In genomic region chr18:61173579-61173978, GRCh38 we compare ENCODE assay signal across 21 cellular contexts.
"Had no signal": no experiment of that assay in that cellular context is flagged by ENCODE, and none has a peak within 500 bp of the region (broad histone marks: within the 10 kb centered on the region; RNA-seq: fewer than 3 reads in every experiment).

No MANE protein-coding gene starts in this region.

- H3K27me3 ChIP-seq: hepatocyte, neutrophil, spleen, testis, tibial nerve, upper lobe of right lung, vagina had no signal

- DNase-seq: effector memory CD4-positive, alpha-beta T cell; foreskin melanocyte; head of caudate nucleus; kidney; left cardiac atrium; mucosa of descending colon; naive thymus-derived CD8-positive, alpha-beta T cell; psoas muscle; retina; spleen; stimulated activated CD4-positive, alpha-beta T cell treated with anti-CD3 and anti-CD28 coated beads, Interleukin-15, amount 100 ng/mL, for 24 hours; stimulated activated CD4-positive, alpha-beta T cell treated with anti-CD3 and anti-CD28 coated beads, Interleukin-1b, Interleukin-23, amount 100 ng/mL, for 48 hours; stimulated activated CD4-positive, alpha-beta T cell treated with anti-CD3 and anti-CD28 coated beads, Interleukin-4, amount 100 ng/mL, for 24 hours; testis; upper lobe of right lung had no signal

- H3K4me3 ChIP-seq: hepatocyte, mucosa of descending colon, psoas muscle, spleen, testis, tibial nerve, upper lobe of right lung, vagina had no signal

- H3K4me1 ChIP-seq: psoas muscle, spleen, testis, tibial nerve, upper lobe of right lung, vagina had no signal

- H3K36me3 ChIP-seq: neutrophil, spleen, tibial nerve, upper lobe of right lung, vagina had no signal

- ATAC-seq: left cardiac atrium; mucosa of descending colon; naive thymus-derived CD8-positive, alpha-beta T cell; psoas muscle; sciatic nerve; stimulated activated memory B cell treated with anti-CD40 and anti-IgM and Interleukin-4, amounts not matched to agents 10 μg/mL and 1 μg/mL and 100 μg/mL, for 72 hours; upper lobe of right lung had no signal

- H3K27ac ChIP-seq: hepatocyte, neutrophil, psoas muscle, spleen, testis, tibial nerve, upper lobe of right lung, vagina had no signal

- H3K9me3 ChIP-seq: mucosa of descending colon, neutrophil, psoas muscle, testis, tibial nerve, upper lobe of right lung, vagina had no signal
